In genomic region chr1:118104956-118105355, GRCh38 we compare ENCODE assay signal across 19 cellular contexts.
"Had no signal": no experiment of that assay in that cellular context is flagged by ENCODE, and none has a peak within 500 bp of the region (broad histone marks: within the 10 kb centered on the region; RNA-seq: fewer than 3 reads in every experiment).

No MANE protein-coding gene starts in this region.

- H3K4me3 ChIP-seq: colonic mucosa, esophagus squamous epithelium, gastrocnemius medialis, heart right ventricle, mucosa of descending colon, right atrium auricular region, suprapubic skin, thyroid gland had no signal

- H3K9me3 Mint-ChIP-seq: naive thymus-derived CD8-positive, alpha-beta T cell; type B pancreatic cell had no signal

- H3K27me3 ChIP-seq: colonic mucosa, esophagus squamous epithelium, gastrocnemius medialis, neutrophil, right atrium auricular region, suprapubic skin, thyroid gland had no signal

- H3K4me1 ChIP-seq: esophagus squamous epithelium, gastrocnemius medialis, heart right ventricle, right atrium auricular region, suprapubic skin, thyroid gland had no signal

- H3K36me3 ChIP-seq: colonic mucosa, esophagus squamous epithelium, gastrocnemius medialis, heart right ventricle, neutrophil, right atrium auricular region, suprapubic skin, thyroid gland had no signal

- H3K9me3 ChIP-seq: colonic mucosa, esophagus squamous epithelium, gastrocnemius medialis, heart right ventricle, mucosa of descending colon, neutrophil, right atrium auricular region, suprapubic skin, thyroid gland had no signal

- H3K27ac Mint-ChIP-seq: naive thymus-derived CD8-positive, alpha-beta T cell; type B pancreatic cell had no signal

- FAIRE-seq: islet of Langerhans, small intestine, urothelium cell line had no signal

- H3K4me3 Mint-ChIP-seq: naive thymus-derived CD8-positive, alpha-beta T cell; type B pancreatic cell had no signal

- H3K4me1 Mint-ChIP-seq: naive thymus-derived CD8-positive, alpha-beta T cell had no signal

- H3K27ac ChIP-seq: colonic mucosa, esophagus squamous epithelium, gastrocnemius medialis, heart right ventricle, neutrophil, right atrium auricular region, suprapubic skin, thyroid gland had no signal

- DNase-seq: colonic mucosa; dermis blood vessel endothelial cell; esophagus squamous epithelium; gastrocnemius medialis; heart right ventricle; hypothalamus; kidney glomerular epithelial cell; mucosa of descending colon; naive thymus-derived CD8-positive, alpha-beta T cell; small intestine; stimulated activated CD4-positive, alpha-beta T cell treated with anti-CD3 and anti-CD28 coated beads, Interleukin-2, amount 100 ng/mL, for 48 hours; stimulated activated naive CD4-positive, alpha-beta T cell treated with Interleukin-2 at 50 U/mL for 16 hours; thyroid gland had no signal

- ATAC-seq: gastrocnemius medialis; heart right ventricle; mucosa of descending colon; naive thymus-derived CD8-positive, alpha-beta T cell had no signal

- H3K36me3 Mint-ChIP-seq: naive thymus-derived CD8-positive, alpha-beta T cell; type B pancreatic cell had no signal

- H3K27me3 Mint-ChIP-seq: naive thymus-derived CD8-positive, alpha-beta T cell had no signal
